ENCODE assay signal across 26 cellular contexts in the genomic region with DNA sequence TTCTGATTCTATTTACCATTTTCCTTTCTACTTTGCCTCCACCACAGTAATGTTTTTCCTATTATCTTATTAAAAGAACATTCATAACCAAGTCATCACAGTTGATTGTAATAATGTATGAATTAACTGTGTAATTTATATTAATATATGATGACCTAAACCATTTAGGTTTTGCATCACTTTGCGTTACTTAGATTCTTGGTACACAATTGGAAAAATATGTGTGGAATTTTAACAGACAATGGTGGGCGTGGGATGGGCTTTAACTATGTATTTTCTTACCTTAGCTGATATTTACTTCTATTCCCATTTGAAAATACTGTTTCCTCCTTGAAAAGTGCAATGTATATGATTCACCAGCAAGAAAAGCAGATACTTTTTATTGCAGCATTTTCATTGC. TPM values are rescaled to one million over a fixed set of nuclear protein-coding genes. Genes with fewer than 3 reads are reported as not detected.
A peak's percentile ranks its signal among the peaks of the same experiment; 100 is the strongest.
DNase-seq lines count a peak whose midpoint lies in the region; ATAC-seq, FAIRE-seq and TF ChIP-seq lines count a peak whose summit lies in the region.
"Had no signal": no experiment of that assay in that cellular context is flagged by ENCODE, and none has a peak within 500 bp of the region (broad histone marks: within the 10 kb centered on the region; RNA-seq: fewer than 3 reads in every experiment).

No MANE protein-coding gene starts in this region.

- DNase-seq in PC-3, result peak; percentile 72
- DNase-seq in SJCRH30, result no peak
- DNase-seq in bronchial epithelial cell (ENCODE audit: low read depth), result peak; percentile 1
- peak; percentile 33 for DNase-seq in keratinocyte (ENCODE audit: low read depth, low spot score)
- DNase-seq in NK-92 treated with Interleukin-12 subunit alpha and Interleukin-12 subunit beta, amount 100 ng/mL, for 24 hours (lab: John Stamatoyannopoulos, UW), result no peak
- no peak for DNase-seq in SKM-1 (lab: John Stamatoyannopoulos, UW; ENCODE audit: unreplicated experiment)
- DNase-seq: ACHN; BE2C; C1 segment of cervical spinal cord; CD4-positive, CD25-positive, alpha-beta regulatory T cell; CD8-positive, alpha-beta memory T cell; COR-L47; DMS 273 treated with DMSO at 0.1 percent for 48 hours; DMS53; DND-41; EL; GM23248; IMR-90 had no signal

- dilution Hi-C loops in keratinocyte (cut with MboI; ENCODE audit: extremely low pct_ligation_motif_present, low sequenced_read_pairs), result no loop called here

- no TSS peak for BruUV-seq in PC-3 (replicated peaks; lab: Mats Ljungman, UMichigan)

- H3K36me3 ChIP-seq in PC-3 (ENCODE audit: low read depth, low read length), result no peaks in the 10 kb centered on the region
- H3K36me3 ChIP-seq in SJCRH30, result no peaks in the 10 kb centered on the region
- no peaks in the 10 kb centered on the region for H3K36me3 ChIP-seq in bronchial epithelial cell (ENCODE audit: control insufficient read depth, insufficient read depth, low read length)
- no peaks in the 10 kb centered on the region for H3K36me3 ChIP-seq in keratinocyte (ENCODE audit: control insufficient read depth in 2 of 2, extremely low read depth in 1 of 2, insufficient read depth in 2 of 2, low read length in 2 of 2)
- H3K36me3 ChIP-seq: BE2C, HAP-1 had no signal

- peak overlapping the region; percentile 11 for H3K4me2 ChIP-seq in PC-3 (ENCODE audit: low read length)
- H3K4me2 ChIP-seq in keratinocyte (ENCODE audit: control insufficient read depth, extremely low read depth, insufficient read depth, low read depth, low read length), result peak overlapping the region; percentile 6

- H3K9me1 ChIP-seq in keratinocyte (ENCODE audit: control insufficient read depth, extremely low read depth, insufficient read depth, low read length), result no peaks in the 10 kb centered on the region

- H3K9ac ChIP-seq in PC-3 (ENCODE audit: low read length), result no peak overlapping the region
- peak overlapping the region; percentile 39 for H3K9ac ChIP-seq in keratinocyte (ENCODE audit: control insufficient read depth, extremely low read depth, insufficient read depth, low read length)
- H3K9ac ChIP-seq: GM23248 had no signal

- no peaks in the 10 kb centered on the region for H3K79me2 ChIP-seq in PC-3 (ENCODE audit: low read length)
- H3K79me2 ChIP-seq in keratinocyte (ENCODE audit: control insufficient read depth, insufficient read depth, low read length), result no peaks in the 10 kb centered on the region

- H3K9me3 ChIP-seq in PC-3 (ENCODE audit: low read length) (peaks cover 12% of the 10 kb centered on the region; the same call in 1 of the 2 replicates), SJCRH30 (replicated peaks) (no peaks in the 10 kb centered on the region), keratinocyte (ENCODE audit: control insufficient read depth, low read depth, low read length) (no peaks in the 10 kb centered on the region)
- H3K9me3 ChIP-seq: BE2C had no signal

- ATAC-seq in PC-3 (peak; percentile 35), GM21576 (IDR thresholded peaks at IDR 0.05; ENCODE audit: unreplicated experiment) (no peak)
- ATAC-seq: GM12878 had no signal

- no peak overlapping the region for H3K4me3 ChIP-seq in PC-3 (ENCODE audit: low read length)
- no peak overlapping the region for H3K4me3 ChIP-seq in SJCRH30
- H3K4me3 ChIP-seq in bronchial epithelial cell (ENCODE audit: low read depth, low read length), result no peak overlapping the region
- no peak overlapping the region for H3K4me3 ChIP-seq in keratinocyte (ENCODE audit: control insufficient read depth in 2 of 3, extremely low read depth in 1 of 3, insufficient read depth in 2 of 3, low read depth in 1 of 3, low read length in 3 of 3)
- H3K4me3 ChIP-seq: GM12878, GM23248, HAP-1 had no signal

- H3K27ac ChIP-seq in PC-3 (ENCODE audit: low read length), result peak overlapping the region; percentile 69
- H3K27ac ChIP-seq in SJCRH30, result peak overlapping the region; percentile 30; the same call in 1 of the 2 replicates
- peak overlapping the region; percentile 70 for H3K27ac ChIP-seq in keratinocyte (ENCODE audit: control insufficient read depth, insufficient read depth, low read length)
- H3K27ac ChIP-seq: GM23248 had no signal

- no peak for FAIRE-seq in bronchial epithelial cell (lab: Jason Lieb, UNC)
- no peak for FAIRE-seq in keratinocyte (lab: Jason Lieb, UNC)
- FAIRE-seq: A204.1, GM12878, GM19239, HTR-8/SVneo had no signal

- H4K20me1 ChIP-seq in PC-3 (ENCODE audit: low read length) (no peaks in the 10 kb centered on the region), keratinocyte (ENCODE audit: control insufficient read depth, extremely low read depth, insufficient read depth, low read length) (no peaks in the 10 kb centered on the region)

- TF ChIP-seq CTCF in PC-3 (conservative IDR thresholded peaks at IDR 0.05; ENCODE audit: low read depth, low read length) (no peak), bronchial epithelial cell (IDR thresholded peaks at IDR 0.05; ENCODE audit: insufficient read depth, low read length, severe bottlenecking) (no peak), keratinocyte (optimal IDR thresholded peaks at IDR 0.05 in 1 of 3, IDR thresholded peaks at IDR 0.05 in 1 of 3, conservative IDR thresholded peaks at IDR 0.05 in 1 of 3; ENCODE audit: extremely low read depth in 1 of 3, insufficient read depth in 2 of 3, low read length in 3 of 3) (no peak)

- intact Hi-C loops in PC-3 (cut with micrococcal nuclease), result loop anchor here (1.0 to 5.0 kb wide), 3 partner anchors 93 to 373 kb away; no protein-coding TSS in a partner anchor

- POLR2A ChIA-PET in PC-3 (lab: Charles Lee; ENCODE audit: unreplicated experiment), result no interaction called here

- H2AFZ ChIP-seq in PC-3 (ENCODE audit: low read length) (peak overlapping the region; percentile 52; the same call in 1 of the 2 replicates), keratinocyte (ENCODE audit: control insufficient read depth, low read length) (peak overlapping the region; percentile 4)
- H2AFZ ChIP-seq: GM23248 had no signal

- H3K27me3 ChIP-seq in PC-3 (ENCODE audit: low read length), result no peaks in the 10 kb centered on the region
- no peaks in the 10 kb centered on the region for H3K27me3 ChIP-seq in SJCRH30
- H3K27me3 ChIP-seq in bronchial epithelial cell (ENCODE audit: control insufficient read depth, insufficient read depth, low read length), result no peaks in the 10 kb centered on the region
- no peaks in the 10 kb centered on the region for H3K27me3 ChIP-seq in keratinocyte (ENCODE audit: control insufficient read depth, extremely low read depth, insufficient read depth, low read length)
- H3K27me3 ChIP-seq: BE2C had no signal

- CTCF ChIA-PET in PC-3 (lab: Charles Lee), result interaction anchor here (1.1 kb wide), 1 partner anchor 16 kb away, joined by 6 read pairs; no protein-coding TSS in a partner anchor

- no peaks in the 10 kb centered on the region for H3K9me2 ChIP-seq in PC-3 (replicated peaks; ENCODE audit: low read length)

- peaks cover 4% of the 10 kb centered on the region for H3F3A ChIP-seq in PC-3 (ENCODE audit: low read length, unreplicated experiment)

- H3K4me1 ChIP-seq in PC-3 (ENCODE audit: insufficient read depth, low read length) (peaks cover 44% of the 10 kb centered on the region), SJCRH30 (peaks cover 18% of the 10 kb centered on the region), keratinocyte (ENCODE audit: control insufficient read depth, extremely low read depth, insufficient read depth, low read length) (peaks cover 27% of the 10 kb centered on the region)
- H3K4me1 ChIP-seq: BE2C, HAP-1 had no signal

RNA-seq across cellular contexts. Expression of a gene that starts 3.6 kb away (rescaled TPM):
- total RNA-seq in PC-3 (2014; rRNA removed), result not detected in 2 replicates
- not detected in 2 replicates for total RNA-seq in SJCRH30 (2014; rRNA removed; shearing (Covaris generic))
- not detected in 2 replicates for total RNA-seq in bronchial epithelial cell
- not detected in 3 replicates for polyA plus RNA-seq in keratinocyte
- polyA plus RNA-seq in keratinocyte (2011; ENCODE audit: low read depth), result not detected
- polyA plus RNA-seq in keratinocyte (2011; cell fraction: cytosol; rRNA removed), result not detected in 2 replicates
- not detected in 2 replicates for polyA plus RNA-seq in keratinocyte (2011; cell fraction: nucleus; rRNA removed)
- polyA plus RNA-seq in keratinocyte (2012; ENCODE audit: low replicate concordance), result not detected in 2 replicates
- polyA minus RNA-seq in keratinocyte, result not detected in 3 replicates
- polyA minus RNA-seq in keratinocyte (2011; cell fraction: cytosol; rRNA and poly(A)+ RNA removed), result not detected
- polyA minus RNA-seq in keratinocyte (2011; cell fraction: nucleus; rRNA and poly(A)+ RNA removed), result not detected in 2 replicates
- total RNA-seq: CD4-positive, CD25-positive, alpha-beta regulatory T cell; CD8-positive, alpha-beta memory T cell; G401; GM12878; GM23248; H4; IMR-90 had no signal
- polyA plus RNA-seq: CD4-positive, CD25-positive, alpha-beta regulatory T cell; CD8-positive, alpha-beta memory T cell; GM12878; GM23248; IMR-90 had no signal

RNA-seq across cellular contexts. Expression of a gene that starts 32.1 kb away (rescaled TPM):
- total RNA-seq in PC-3 (2014; rRNA removed) (not detected in 2 replicates), bronchial epithelial cell (not detected in 2 replicates)
- total RNA-seq in SJCRH30 (2014; rRNA removed; shearing (Covaris generic)), result not detected in 2 replicates
- polyA plus RNA-seq in keratinocyte, result not detected in 3 replicates
- polyA plus RNA-seq in keratinocyte (2011; ENCODE audit: low read depth), result 1.1 TPM
- not detected in 2 replicates for polyA plus RNA-seq in keratinocyte (2011; cell fraction: cytosol; rRNA removed)
- polyA plus RNA-seq in keratinocyte (2011; cell fraction: nucleus; rRNA removed), result 0.67 TPM in 1 of 2 replicates, not detected in the other
- 1.9 TPM in 1 of 2 replicates, not detected in the other for polyA plus RNA-seq in keratinocyte (2012; ENCODE audit: low replicate concordance)
- not detected in 3 replicates for polyA minus RNA-seq in keratinocyte
- not detected for polyA minus RNA-seq in keratinocyte (2011; cell fraction: cytosol; rRNA and poly(A)+ RNA removed)
- polyA minus RNA-seq in keratinocyte (2011; cell fraction: nucleus; rRNA and poly(A)+ RNA removed), result not detected in 2 replicates
- total RNA-seq: CD4-positive, CD25-positive, alpha-beta regulatory T cell; CD8-positive, alpha-beta memory T cell; G401; GM12878; GM23248; H4; IMR-90 had no signal
- polyA plus RNA-seq: CD4-positive, CD25-positive, alpha-beta regulatory T cell; CD8-positive, alpha-beta memory T cell; GM12878; GM23248; IMR-90 had no signal

RNA-seq across cellular contexts. Expression of a gene that starts 40.3 kb away (rescaled TPM):
- total RNA-seq in PC-3 (2014; rRNA removed) (not detected in 2 replicates), bronchial epithelial cell (not detected in 2 replicates)
- total RNA-seq in SJCRH30 (2014; rRNA removed; shearing (Covaris generic)), result not detected in 2 replicates
- not detected in 3 replicates for polyA plus RNA-seq in keratinocyte
- polyA plus RNA-seq in keratinocyte (2011; ENCODE audit: low read depth), result not detected
- polyA plus RNA-seq in keratinocyte (2011; cell fraction: cytosol; rRNA removed), result not detected in 2 replicates
- not detected in 2 replicates for polyA plus RNA-seq in keratinocyte (2011; cell fraction: nucleus; rRNA removed)
- polyA plus RNA-seq in keratinocyte (2012; ENCODE audit: low replicate concordance), result not detected in 2 replicates
- polyA minus RNA-seq in keratinocyte, result not detected in 3 replicates
- not detected for polyA minus RNA-seq in keratinocyte (2011; cell fraction: cytosol; rRNA and poly(A)+ RNA removed)
- not detected in 2 replicates for polyA minus RNA-seq in keratinocyte (2011; cell fraction: nucleus; rRNA and poly(A)+ RNA removed)
- total RNA-seq: CD4-positive, CD25-positive, alpha-beta regulatory T cell; CD8-positive, alpha-beta memory T cell; G401; GM12878; GM23248; H4; IMR-90 had no signal
- polyA plus RNA-seq: CD4-positive, CD25-positive, alpha-beta regulatory T cell; CD8-positive, alpha-beta memory T cell; GM12878; GM23248; IMR-90 had no signal

Comparison
In these comparisons a context has a peak if more than half of its experiments do, and no peak if none do; other contexts are left out.
1. DNase-seq: peak in PC-3 (single experiment), bronchial epithelial cell (single experiment) and keratinocyte (single experiment); none in SJCRH30 (0 of 2), NK-92 treated with Interleukin-12 subunit alpha and Interleukin-12 subunit beta, amount 100 ng/mL, for 24 hours (single experiment) and SKM-1 (single experiment).
2. Peak in every context shown above with its lines, with median percentiles within 50 percentile points of each other: H3K27ac ChIP-seq.